In the genomic region with DNA sequence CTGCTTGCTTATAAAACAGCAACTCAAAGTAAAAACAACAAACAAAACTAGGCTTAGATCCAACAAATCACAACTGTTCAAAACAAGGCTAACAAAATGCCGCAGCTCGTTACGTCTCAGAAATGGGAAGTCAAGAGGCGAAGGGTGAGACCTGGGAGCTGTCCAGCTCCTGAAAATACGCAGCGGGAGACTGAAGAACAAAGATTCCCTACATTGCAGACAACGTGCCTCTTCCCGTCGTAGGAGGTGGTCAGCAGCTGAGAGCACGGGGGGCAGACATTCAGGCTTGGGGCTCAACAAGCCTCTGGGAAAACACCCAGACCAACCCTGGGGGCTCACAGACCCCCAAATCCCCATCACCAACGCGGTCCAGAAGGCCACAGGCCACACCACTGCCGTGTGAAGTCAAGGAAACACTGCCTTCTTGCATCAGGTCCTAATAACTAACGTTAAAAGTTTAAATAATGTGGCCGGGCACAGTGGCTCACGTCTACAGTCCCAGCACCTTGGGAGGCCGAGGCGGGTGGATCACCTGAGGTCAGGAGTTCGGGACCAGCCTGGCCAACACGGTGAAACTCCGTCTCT, we compare ENCODE assay signal across 20 cellular contexts.
DNase-seq lines count a peak whose midpoint lies in the region; ATAC-seq and TF ChIP-seq lines count a peak whose summit lies in the region.
"Had no signal": no experiment of that assay in that cellular context is flagged by ENCODE, and none has a peak within 500 bp of the region (broad histone marks: within the 10 kb centered on the region; RNA-seq: fewer than 3 reads in every experiment).

No MANE protein-coding gene starts in this region.

- no peak overlapping the region for H3K4me3 Mint-ChIP-seq in stimulated activated effector memory CD8-positive, alpha-beta T cell treated with anti-CD3 and anti-CD28 coated beads, Interleukin-12 subunit alpha, Interleukin-12 subunit beta, amount 100 ng/mL, for 72 hours
- H3K4me3 Mint-ChIP-seq: activated CD8-positive, alpha-beta T cell treated with anti-CD3 and anti-CD28 coated beads for 36 hours; T-helper 2 cell treated with Interferon-gamma antibody and Interleukin-4, amounts not matched to agents 5 μg/mL and 100 μg/mL, for 36 hours had no signal

- DNase-seq in CD1c-positive myeloid dendritic cell (ENCODE audit: extremely low spot score) = peak; percentile 37
- DNase-seq in KBM-7 = peak; percentile 61
- peak; percentile 49 to 50 for DNase-seq in cardiac fibroblast (ENCODE audit: low read depth in 2 of 2)
- DNase-seq in kidney glomerular epithelial cell (lab: John Stamatoyannopoulos, UW) = peak; percentile 20
- DNase-seq in NCI-H510A treated with DMSO at 0.1 percent for 48 hours (lab: John Stamatoyannopoulos, UW) = no peak
- no peak for DNase-seq in stimulated activated effector memory CD8-positive, alpha-beta T cell treated with anti-CD3 and anti-CD28 coated beads, Interleukin-12 subunit alpha, Interleukin-12 subunit beta, amount 100 ng/mL, for 72 hours (ENCODE audit: low spot score in 2 of 2)
- DNase-seq in HuH-7.5 (ENCODE audit: low spot score) = no peak
- DNase-seq: activated CD8-positive, alpha-beta T cell treated with anti-CD3 and anti-CD28 coated beads for 36 hours; activated gamma-delta T cell treated with Interleukin-2 at 50 U/mL for 16 hours; central memory CD4-positive, alpha-beta T cell; EL; mucosa of descending colon; NCI-H1105; OCI-M1; stomach had no signal

- H3K4me3 ChIP-seq in cardiac fibroblast (replicated peaks in 1 of 2; ENCODE audit: low read depth in 2 of 2, low read length in 2 of 2) = no peak overlapping the region
- H3K4me3 ChIP-seq: BLaER1, HAP-1, mucosa of descending colon, stomach had no signal

- TF ChIP-seq CTCF in cardiac fibroblast (IDR thresholded peaks at IDR 0.05; ENCODE audit: low read depth, low read length) = no peak

- H3K9me3 Mint-ChIP-seq in stimulated activated effector memory CD8-positive, alpha-beta T cell treated with anti-CD3 and anti-CD28 coated beads, Interleukin-12 subunit alpha, Interleukin-12 subunit beta, amount 100 ng/mL, for 72 hours = no peaks in the 10 kb centered on the region
- H3K9me3 Mint-ChIP-seq: activated CD8-positive, alpha-beta T cell treated with anti-CD3 and anti-CD28 coated beads for 36 hours; T-helper 2 cell treated with Interferon-gamma antibody and Interleukin-4, amounts not matched to agents 5 μg/mL and 100 μg/mL, for 36 hours had no signal

- in situ Hi-C loops in KBM-7 (cut with MboI; ENCODE audit: low pct_unique_long_range_greater_than_20kb, low sequenced_read_pairs) = no loop called here

- no peaks in the 10 kb centered on the region for H3K36me3 Mint-ChIP-seq in stimulated activated effector memory CD8-positive, alpha-beta T cell treated with anti-CD3 and anti-CD28 coated beads, Interleukin-12 subunit alpha, Interleukin-12 subunit beta, amount 100 ng/mL, for 72 hours

- H3K27ac Mint-ChIP-seq in stimulated activated effector memory CD8-positive, alpha-beta T cell treated with anti-CD3 and anti-CD28 coated beads, Interleukin-12 subunit alpha, Interleukin-12 subunit beta, amount 100 ng/mL, for 72 hours = no peak overlapping the region
- H3K27ac Mint-ChIP-seq: activated CD8-positive, alpha-beta T cell treated with anti-CD3 and anti-CD28 coated beads for 36 hours; T-helper 2 cell treated with Interferon-gamma antibody and Interleukin-4, amounts not matched to agents 5 μg/mL and 100 μg/mL, for 36 hours had no signal

- no peaks in the 10 kb centered on the region for H3K4me1 Mint-ChIP-seq in stimulated activated effector memory CD8-positive, alpha-beta T cell treated with anti-CD3 and anti-CD28 coated beads, Interleukin-12 subunit alpha, Interleukin-12 subunit beta, amount 100 ng/mL, for 72 hours

- ATAC-seq in HG03354 (IDR thresholded peaks at IDR 0.05; ENCODE audit: poor library complexity, severe bottlenecking, unreplicated experiment) = no peak
- ATAC-seq in stimulated activated effector memory CD8-positive, alpha-beta T cell treated with anti-CD3 and anti-CD28 coated beads, Interleukin-12 subunit alpha, Interleukin-12 subunit beta, amount 100 ng/mL, for 72 hours = no peak
- ATAC-seq: activated CD8-positive, alpha-beta T cell treated with anti-CD3 and anti-CD28 coated beads for 36 hours; esophagus mucosa; mucosa of descending colon had no signal

Comparison
In these comparisons a context has a peak if more than half of its experiments do, and no peak if none do; other contexts are left out.
1. DNase-seq: peak in CD1c-positive myeloid dendritic cell (single experiment), KBM-7 (single experiment), cardiac fibroblast (2 of 2) and kidney glomerular epithelial cell (single experiment); none in NCI-H510A treated with DMSO at 0.1 percent for 48 hours (single experiment), stimulated activated effector memory CD8-positive, alpha-beta T cell treated with anti-CD3 and anti-CD28 coated beads, Interleukin-12 subunit alpha, Interleukin-12 subunit beta, amount 100 ng/mL, for 72 hours (0 of 2) and HuH-7.5 (single experiment).